22 cellular contexts compared by ENCODE assay signal in genomic region chr15:61888074-61888780, GRCh38.
DNase-seq lines count a peak whose midpoint lies in the region; ATAC-seq and TF ChIP-seq lines count a peak whose summit lies in the region.
"Had no signal": no experiment of that assay in that cellular context is flagged by ENCODE, and none has a peak within 500 bp of the region (broad histone marks: within the 10 kb centered on the region; RNA-seq: fewer than 3 reads in every experiment).

No MANE protein-coding gene starts in this region.

- H3K36me3 ChIP-seq in stomach (peaks cover 0 to 65% (median 55%) of the 10 kb centered on the region in 4 donors), aorta (ENCODE audit: control insufficient read depth in 1 of 2, insufficient read depth in 2 of 2, low read length in 1 of 2) (peaks cover 0 to 6% of the 10 kb centered on the region in 2 donors)

- TF ChIP-seq CTCF in choroid plexus epithelial cell (conservative IDR thresholded peaks at IDR 0.05; ENCODE audit: low read depth, low read length) (no peak), stomach (IDR thresholded peaks at IDR 0.05) (no peak), endothelial cell (IDR thresholded peaks at IDR 0.05; ENCODE audit: unreplicated experiment) (no peak)

- TF ChIP-seq EP300 in stomach (IDR thresholded peaks at IDR 0.05), result no peak

- H3K36me3 Mint-ChIP-seq in activated T-cell treated with anti-CD3 and anti-CD28 coated beads, Interleukin-2, amount 50 U/mL, for 72 hours (ENCODE audit: insufficient read depth in 2 of 2), result peaks cover 9 to 16% of the 10 kb centered on the region in 2 donors
- peaks cover 10% of the 10 kb centered on the region for H3K36me3 Mint-ChIP-seq in endothelial cell (ENCODE audit: low read depth, unreplicated experiment)

- no peaks in the 10 kb centered on the region for H3K4me1 Mint-ChIP-seq in activated T-cell treated with anti-CD3 and anti-CD28 coated beads, Interleukin-2, amount 50 U/mL, for 72 hours (ENCODE audit: low read depth)
- H3K4me1 Mint-ChIP-seq in endothelial cell (ENCODE audit: unreplicated experiment), result peaks cover 3% of the 10 kb centered on the region
- H3K4me1 Mint-ChIP-seq: B cell had no signal

- peak overlapping the region; percentile 42 for H3K27ac Mint-ChIP-seq in activated T-cell treated with anti-CD3 and anti-CD28 coated beads, Interleukin-2, amount 50 U/mL, for 72 hours
- H3K27ac Mint-ChIP-seq in endothelial cell (ENCODE audit: unreplicated experiment), result no peak overlapping the region
- H3K27ac Mint-ChIP-seq: B cell, H9 had no signal

- no peak for DNase-seq in activated T-cell treated with anti-CD3 and anti-CD28 coated beads, Interleukin-2, amount 50 U/mL, for 72 hours
- no peak for DNase-seq in activated T-cell treated with anti-CD3 and anti-CD28 coated beads for 4 hours
- peak; percentile 23 for DNase-seq in choroid plexus epithelial cell (ENCODE audit: low read depth)
- peak; percentile 29 for DNase-seq in foreskin melanocyte
- DNase-seq in stomach, result no peak
- DNase-seq in endothelial cell (ENCODE audit: low spot score), result no peak
- no peak for DNase-seq in aorta
- DNase-seq: Caco-2; CD4-positive, CD25-positive, alpha-beta regulatory T cell; GDM1; H9; KBM-7; NCI-H1417; NCI-H187 treated with DMSO at 0.1 percent for 48 hours; NCI-H2227 treated with DMSO at 0.1 percent for 48 hours; NCI-H524; NCI-H82; PC-9 had no signal

- intact Hi-C loops in stomach (cut with DNase I; ENCODE audit: low total_unique reads) (no loop called here), aorta (cut with DNase I) (no loop called here)

- H3K27me3 Mint-ChIP-seq in activated T-cell treated with anti-CD3 and anti-CD28 coated beads, Interleukin-2, amount 50 U/mL, for 72 hours (ENCODE audit: low read depth), result no peaks in the 10 kb centered on the region
- H3K27me3 Mint-ChIP-seq in endothelial cell (ENCODE audit: unreplicated experiment), result no peaks in the 10 kb centered on the region
- H3K27me3 Mint-ChIP-seq: B cell; CD4-positive, CD25-positive, alpha-beta regulatory T cell had no signal

- H3K4me1 ChIP-seq in stomach, result no peaks in the 10 kb centered on the region
- no peaks in the 10 kb centered on the region for H3K4me1 ChIP-seq in aorta (ENCODE audit: control insufficient read depth in 1 of 2, insufficient read depth in 2 of 2, low read length in 2 of 2)
- H3K4me1 ChIP-seq: Caco-2 had no signal

- H3K9me3 ChIP-seq in stomach (peaks cover 0 to 15% (median 10%) of the 10 kb centered on the region in 4 donors), aorta (ENCODE audit: control insufficient read depth, low read length) (no peaks in the 10 kb centered on the region)
- H3K9me3 ChIP-seq: Caco-2 had no signal

- no peaks in the 10 kb centered on the region for H3K27me3 ChIP-seq in stomach
- no peaks in the 10 kb centered on the region for H3K27me3 ChIP-seq in aorta (ENCODE audit: control insufficient read depth in 1 of 2, insufficient read depth in 2 of 2, low read length in 1 of 2)

- no peak overlapping the region for H3K4me3 Mint-ChIP-seq in activated T-cell treated with anti-CD3 and anti-CD28 coated beads, Interleukin-2, amount 50 U/mL, for 72 hours
- no peak overlapping the region for H3K4me3 Mint-ChIP-seq in endothelial cell (ENCODE audit: unreplicated experiment)
- H3K4me3 Mint-ChIP-seq: B cell; CD4-positive, CD25-positive, alpha-beta regulatory T cell; H9 had no signal

- WGBS in stomach, 5 donors, result 84 to 87% (median 85%) methylated on average over 5 of the region's 5 CpGs
- 92 to 93% methylated on average over 5 of the region's 5 CpGs for WGBS in aorta, 2 donors

- peaks cover 3 to 5% of the 10 kb centered on the region in 2 donors for H3K9me3 Mint-ChIP-seq in activated T-cell treated with anti-CD3 and anti-CD28 coated beads, Interleukin-2, amount 50 U/mL, for 72 hours
- H3K9me3 Mint-ChIP-seq in endothelial cell (ENCODE audit: unreplicated experiment), result no peaks in the 10 kb centered on the region

- no peak for TF ChIP-seq POLR2A in stomach (IDR thresholded peaks at IDR 0.05)

- no peak for ATAC-seq in activated T-cell treated with anti-CD3 and anti-CD28 coated beads, Interleukin-2, amount 50 U/mL, for 72 hours (replicated peaks in 1 of 2)
- ATAC-seq in GM21619 (IDR thresholded peaks at IDR 0.05; ENCODE audit: unreplicated experiment), result no peak
- ATAC-seq in aorta (ENCODE audit: low FRiP score), result no peak

- H3K27ac ChIP-seq in stomach (no peak overlapping the region), aorta (ENCODE audit: low read depth in 1 of 2, low read length in 2 of 2) (no peak overlapping the region)
- H3K27ac ChIP-seq: 22Rv1, PC-9, RWPE1 had no signal

- H3K4me3 ChIP-seq in choroid plexus epithelial cell (ENCODE audit: low read depth, low read length) (no peak overlapping the region), stomach (no peak overlapping the region), aorta (ENCODE audit: low read length in 2 of 2) (no peak overlapping the region)
- H3K4me3 ChIP-seq: PC-9 had no signal

Comparison
In these comparisons a context has a peak if more than half of its experiments do, and no peak if none do; other contexts are left out.
1. DNase-seq: peak in choroid plexus epithelial cell (single experiment) and foreskin melanocyte (single experiment); none in activated T-cell treated with anti-CD3 and anti-CD28 coated beads, Interleukin-2, amount 50 U/mL, for 72 hours (0 of 2), activated T-cell treated with anti-CD3 and anti-CD28 coated beads for 4 hours (single experiment), stomach (single experiment), endothelial cell (single experiment) and aorta (0 of 2).